In genomic region chrX:148298737-148299136, GRCh38 we compare ENCODE assay signal across 19 cellular contexts.
DNase-seq lines count a peak whose midpoint lies in the region; ATAC-seq, FAIRE-seq and TF ChIP-seq lines count a peak whose summit lies in the region.
"Had no signal": no experiment of that assay in that cellular context is flagged by ENCODE, and none has a peak within 500 bp of the region (broad histone marks: within the 10 kb centered on the region; RNA-seq: fewer than 3 reads in every experiment).

No MANE protein-coding gene starts in this region.

- DNase-seq in CD8-positive, alpha-beta T cell: no peak
- peak; percentile 25 to 52 for DNase-seq in Kasumi-1 (lab: John Stamatoyannopoulos, UW)
- DNase-seq in astrocyte of the hippocampus (ENCODE audit: low read depth, low spot score): peak; percentile 54
- DNase-seq in myocyte (ENCODE audit: low read depth): peak; percentile 13
- no peak for DNase-seq in GM12892 (ENCODE audit: insufficient read length)
- DNase-seq in stimulated activated CD8-positive, alpha-beta memory T cell treated with anti-CD3 and anti-CD28 coated beads, Interleukin-4, amount 100 ng/mL, for 48 hours: no peak
- no peak for DNase-seq in MM.1S
- DNase-seq: activated gamma-delta T cell; DMS79 treated with DMSO at 0.1 percent for 48 hours; effector memory CD4-positive, alpha-beta T cell; NCI-H1092 treated with DMSO at 0.1 percent for 48 hours; stimulated activated CD4-positive, alpha-beta T cell treated with anti-CD3 and anti-CD28 coated beads, Interleukin-4, amount 100 ng/mL, for 24 hours; thyroid gland had no signal

- H3K4me3 Mint-ChIP-seq in CD8-positive, alpha-beta T cell: no peak overlapping the region

- no peaks in the 10 kb centered on the region for H3F3A ChIP-seq in MM.1S (ENCODE audit: insufficient read depth, low read length)

- no peak overlapping the region for H3K4me2 ChIP-seq in MM.1S (ENCODE audit: low read depth, low read length)

- no peaks in the 10 kb centered on the region for H3K9me3 ChIP-seq in CD8-positive, alpha-beta T cell (ENCODE audit: low read length)
- no peaks in the 10 kb centered on the region for H3K9me3 ChIP-seq in MM.1S (replicated peaks; ENCODE audit: insufficient read depth, low read length)
- H3K9me3 ChIP-seq: thyroid gland had no signal

- H3K36me3 ChIP-seq in CD8-positive, alpha-beta T cell (ENCODE audit: insufficient read depth, low read length): no peaks in the 10 kb centered on the region
- no peaks in the 10 kb centered on the region for H3K36me3 ChIP-seq in MM.1S (replicated peaks; ENCODE audit: insufficient read depth, low read length)
- H3K36me3 ChIP-seq: thyroid gland had no signal

- CTCF ChIA-PET in CD8-positive, alpha-beta T cell (lab: Charles Lee): no interaction called here

- H3K4me1 Mint-ChIP-seq in CD8-positive, alpha-beta T cell (ENCODE audit: low read depth): peaks cover 2% of the 10 kb centered on the region

- H3K4me1 ChIP-seq in CD8-positive, alpha-beta T cell (ENCODE audit: insufficient read depth, low read length): no peaks in the 10 kb centered on the region
- H3K4me1 ChIP-seq in MM.1S (ENCODE audit: low read length): no peaks in the 10 kb centered on the region
- H3K4me1 ChIP-seq: foreskin keratinocyte, thyroid gland had no signal

- H3K79me2 ChIP-seq in MM.1S (ENCODE audit: low read length): no peaks in the 10 kb centered on the region

- no peak for FAIRE-seq in GM12892 (lab: Jason Lieb, UNC)
- FAIRE-seq: HepG2, RCC 7860, TTC549 had no signal

- no peak for TF ChIP-seq CTCF in CD8-positive, alpha-beta T cell (IDR thresholded peaks at IDR 0.05)
- TF ChIP-seq CTCF in MM.1S (IDR thresholded peaks at IDR 0.05; ENCODE audit: low read length): no peak

- POLR2A ChIA-PET in CD8-positive, alpha-beta T cell (lab: Charles Lee): no interaction called here

- H3K27ac ChIP-seq in CD8-positive, alpha-beta T cell (ENCODE audit: low read depth, low read length): no peak overlapping the region
- H3K27ac ChIP-seq in MM.1S (ENCODE audit: low read length): no peak overlapping the region
- H3K27ac ChIP-seq: C4-2B, foreskin keratinocyte, thyroid gland had no signal

- H3K27me3 ChIP-seq in CD8-positive, alpha-beta T cell (ENCODE audit: insufficient read depth, low read length): no peaks in the 10 kb centered on the region
- no peaks in the 10 kb centered on the region for H3K27me3 ChIP-seq in MM.1S (replicated peaks; ENCODE audit: insufficient read depth, low read length)
- H3K27me3 ChIP-seq: foreskin keratinocyte, thyroid gland had no signal

- H3K4me3 ChIP-seq in CD8-positive, alpha-beta T cell (ENCODE audit: low read depth, low read length): no peak overlapping the region
- H3K4me3 ChIP-seq in MM.1S (ENCODE audit: low read length): no peak overlapping the region
- H3K4me3 ChIP-seq: thyroid gland had no signal

- H3K27me3 Mint-ChIP-seq in CD8-positive, alpha-beta T cell (ENCODE audit: low read depth): no peaks in the 10 kb centered on the region

- no peaks in the 10 kb centered on the region for H3K9me2 ChIP-seq in MM.1S (replicated peaks; ENCODE audit: insufficient read depth, low read length)

- no peaks in the 10 kb centered on the region for H3K36me3 Mint-ChIP-seq in CD8-positive, alpha-beta T cell

- no peak overlapping the region for H2AFZ ChIP-seq in MM.1S (ENCODE audit: low read length)

- H3K9me3 Mint-ChIP-seq in CD8-positive, alpha-beta T cell: no peaks in the 10 kb centered on the region

- intact Hi-C loops in CD8-positive, alpha-beta T cell (cut with DNase I, micrococcal nuclease): no loop called here

- no peak overlapping the region for H3K27ac Mint-ChIP-seq in CD8-positive, alpha-beta T cell

- no peak overlapping the region for H3K9ac ChIP-seq in MM.1S (ENCODE audit: low read length)

- TF ChIP-seq POLR2A in GM12892 (IDR thresholded peaks at IDR 0.05; ENCODE audit: low read depth, low read length): no peak

- H4K20me1 ChIP-seq in MM.1S (ENCODE audit: insufficient read depth, low read length): no peaks in the 10 kb centered on the region

- peak; percentile 42 for ATAC-seq in CD8-positive, alpha-beta T cell
- ATAC-seq: foreskin keratinocyte, HepG2, left lobe of liver had no signal

Comparison
In these comparisons a context has a peak if more than half of its experiments do, and no peak if none do; other contexts are left out.
1. DNase-seq: peak in Kasumi-1 (2 of 2), astrocyte of the hippocampus (single experiment) and myocyte (single experiment); none in CD8-positive, alpha-beta T cell (0 of 7), GM12892 (single experiment), stimulated activated CD8-positive, alpha-beta memory T cell treated with anti-CD3 and anti-CD28 coated beads, Interleukin-4, amount 100 ng/mL, for 48 hours (single experiment) and MM.1S (single experiment).